In the genomic region with DNA sequence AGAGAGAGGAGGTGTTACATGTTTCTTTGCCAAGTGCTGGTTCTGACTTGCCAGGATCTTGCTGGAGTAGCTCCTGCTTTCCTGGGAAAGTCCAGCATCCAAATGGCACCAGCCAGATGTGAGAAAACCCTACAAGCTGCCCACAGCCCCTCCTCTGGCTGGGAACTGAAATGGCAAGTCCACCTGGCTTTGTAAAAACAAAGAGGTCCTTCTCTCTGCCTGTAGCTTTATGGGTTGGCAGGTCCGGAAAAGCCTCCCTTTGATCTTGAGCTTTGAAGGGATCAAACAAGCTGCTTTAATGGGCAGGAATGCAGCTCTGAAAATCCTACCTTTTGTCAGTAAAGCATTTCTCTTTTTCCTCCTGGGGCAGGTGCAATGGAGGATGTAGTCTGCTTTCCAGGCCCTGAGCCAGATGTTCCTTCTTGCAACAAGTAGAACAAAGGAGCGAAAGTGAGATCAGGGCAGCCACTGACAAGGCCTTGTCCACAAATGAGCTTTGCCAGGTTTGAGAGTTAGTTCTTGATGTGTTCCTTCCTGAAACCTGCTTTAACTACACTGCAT, we compare ENCODE assay signal across 1 cellular context.
TF ChIP-seq lines count a peak whose summit lies in the region.

No MANE protein-coding gene starts in this region.

TF ChIP-seq in HepG2, 621 proteins besides CTCF, POLR2A, EP300 and RAD21 (continued from another document and continues in another):
- TF ChIP-seq, protein P1, sequence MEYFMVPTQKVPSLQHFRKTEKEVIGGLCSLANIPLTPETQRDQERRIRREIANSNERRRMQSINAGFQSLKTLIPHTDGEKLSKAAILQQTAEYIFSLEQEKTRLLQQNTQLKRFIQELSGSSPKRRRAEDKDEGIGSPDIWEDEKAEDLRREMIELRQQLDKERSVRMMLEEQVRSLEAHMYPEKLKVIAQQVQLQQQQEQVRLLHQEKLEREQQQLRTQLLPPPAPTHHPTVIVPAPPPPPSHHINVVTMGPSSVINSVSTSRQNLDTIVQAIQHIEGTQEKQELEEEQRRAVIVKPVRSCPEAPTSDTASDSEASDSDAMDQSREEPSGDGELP (IDR thresholded peaks at IDR 0.05; ENCODE audit: borderline replicate concordance, low read depth), result peak; percentile 24; the same call in 1 of the 2 replicates
- TF ChIP-seq STAG1 (CRISPR knock-in tag; IDR thresholded peaks at IDR 0.05), result peak; percentile 32
- no peak for TF ChIP-seq ZSCAN21 (CRISPR knock-in tag; IDR thresholded peaks at IDR 0.05; ENCODE audit: borderline replicate concordance)
- TF ChIP-seq, protein P2, sequence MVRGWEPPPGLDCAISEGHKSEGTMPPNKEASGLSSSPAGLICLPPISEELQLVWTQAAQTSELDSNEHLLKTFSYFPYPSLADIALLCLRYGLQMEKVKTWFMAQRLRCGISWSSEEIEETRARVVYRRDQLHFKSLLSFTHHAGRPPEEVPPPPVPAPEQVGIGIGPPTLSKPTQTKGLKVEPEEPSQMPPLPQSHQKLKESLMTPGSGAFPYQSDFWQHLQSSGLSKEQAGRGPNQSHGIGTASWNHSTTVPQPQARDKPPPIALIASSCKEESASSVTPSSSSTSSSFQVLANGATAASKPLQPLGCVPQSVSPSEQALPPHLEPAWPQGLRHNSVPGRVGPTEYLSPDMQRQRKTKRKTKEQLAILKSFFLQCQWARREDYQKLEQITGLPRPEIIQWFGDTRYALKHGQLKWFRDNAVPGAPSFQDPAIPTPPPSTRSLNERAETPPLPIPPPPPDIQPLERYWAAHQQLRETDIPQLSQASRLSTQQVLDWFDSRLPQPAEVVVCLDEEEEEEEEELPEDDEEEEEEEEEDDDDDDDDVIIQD (CRISPR knock-in tag; IDR thresholded peaks at IDR 0.05; ENCODE audit: low read depth), result no peak
- no peak for TF ChIP-seq SKIL (CRISPR knock-in tag; IDR thresholded peaks at IDR 0.05; ENCODE audit: borderline replicate concordance)
- TF ChIP-seq, protein P3, sequence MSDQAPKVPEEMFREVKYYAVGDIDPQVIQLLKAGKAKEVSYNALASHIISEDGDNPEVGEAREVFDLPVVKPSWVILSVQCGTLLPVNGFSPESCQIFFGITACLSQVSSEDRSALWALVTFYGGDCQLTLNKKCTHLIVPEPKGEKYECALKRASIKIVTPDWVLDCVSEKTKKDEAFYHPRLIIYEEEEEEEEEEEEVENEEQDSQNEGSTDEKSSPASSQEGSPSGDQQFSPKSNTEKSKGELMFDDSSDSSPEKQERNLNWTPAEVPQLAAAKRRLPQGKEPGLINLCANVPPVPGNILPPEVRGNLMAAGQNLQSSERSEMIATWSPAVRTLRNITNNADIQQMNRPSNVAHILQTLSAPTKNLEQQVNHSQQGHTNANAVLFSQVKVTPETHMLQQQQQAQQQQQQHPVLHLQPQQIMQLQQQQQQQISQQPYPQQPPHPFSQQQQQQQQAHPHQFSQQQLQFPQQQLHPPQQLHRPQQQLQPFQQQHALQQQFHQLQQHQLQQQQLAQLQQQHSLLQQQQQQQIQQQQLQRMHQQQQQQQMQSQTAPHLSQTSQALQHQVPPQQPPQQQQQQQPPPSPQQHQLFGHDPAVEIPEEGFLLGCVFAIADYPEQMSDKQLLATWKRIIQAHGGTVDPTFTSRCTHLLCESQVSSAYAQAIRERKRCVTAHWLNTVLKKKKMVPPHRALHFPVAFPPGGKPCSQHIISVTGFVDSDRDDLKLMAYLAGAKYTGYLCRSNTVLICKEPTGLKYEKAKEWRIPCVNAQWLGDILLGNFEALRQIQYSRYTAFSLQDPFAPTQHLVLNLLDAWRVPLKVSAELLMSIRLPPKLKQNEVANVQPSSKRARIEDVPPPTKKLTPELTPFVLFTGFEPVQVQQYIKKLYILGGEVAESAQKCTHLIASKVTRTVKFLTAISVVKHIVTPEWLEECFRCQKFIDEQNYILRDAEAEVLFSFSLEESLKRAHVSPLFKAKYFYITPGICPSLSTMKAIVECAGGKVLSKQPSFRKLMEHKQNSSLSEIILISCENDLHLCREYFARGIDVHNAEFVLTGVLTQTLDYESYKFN (CRISPR knock-in tag; conservative IDR thresholded peaks at IDR 0.05), result peak; percentile 55; the same call in 1 of the 2 replicates
- no peak for TF ChIP-seq BORCS8-MEF2B (CRISPR knock-in tag; IDR thresholded peaks at IDR 0.05)
- TF ChIP-seq ZNF382 (CRISPR knock-in tag; IDR thresholded peaks at IDR 0.05; ENCODE audit: borderline replicate concordance), result no peak
- TF ChIP-seq ZNF33A (CRISPR knock-in tag; IDR thresholded peaks at IDR 0.05; ENCODE audit: borderline replicate concordance), result no peak
- peak; percentile 83 for TF ChIP-seq NCOA2 (CRISPR knock-in tag; IDR thresholded peaks at IDR 0.05)
- TF ChIP-seq, protein P4, sequence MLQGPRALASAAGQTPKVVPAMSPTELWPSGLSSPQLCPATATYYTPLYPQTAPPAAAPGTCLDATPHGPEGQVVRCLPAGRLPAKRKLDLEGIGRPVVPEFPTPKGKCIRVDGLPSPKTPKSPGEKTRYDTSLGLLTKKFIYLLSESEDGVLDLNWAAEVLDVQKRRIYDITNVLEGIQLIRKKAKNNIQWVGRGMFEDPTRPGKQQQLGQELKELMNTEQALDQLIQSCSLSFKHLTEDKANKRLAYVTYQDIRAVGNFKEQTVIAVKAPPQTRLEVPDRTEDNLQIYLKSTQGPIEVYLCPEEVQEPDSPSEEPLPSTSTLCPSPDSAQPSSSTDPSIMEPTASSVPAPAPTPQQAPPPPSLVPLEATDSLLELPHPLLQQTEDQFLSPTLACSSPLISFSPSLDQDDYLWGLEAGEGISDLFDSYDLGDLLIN (CRISPR knock-in tag; IDR thresholded peaks at IDR 0.05; ENCODE audit: borderline replicate concordance), result no peak
- no peak for TF ChIP-seq ZNF550 (CRISPR knock-in tag; IDR thresholded peaks at IDR 0.05; ENCODE audit: borderline replicate concordance)
- TF ChIP-seq TIGD3 (CRISPR knock-in tag; IDR thresholded peaks at IDR 0.05; ENCODE audit: borderline replicate concordance), result no peak
- TF ChIP-seq DPF2 (CRISPR knock-in tag; IDR thresholded peaks at IDR 0.05; ENCODE audit: borderline replicate concordance, low read depth), result no peak
- TF ChIP-seq SNAPC2 (CRISPR knock-in tag; IDR thresholded peaks at IDR 0.05), result no peak
- TF ChIP-seq, protein P5, sequence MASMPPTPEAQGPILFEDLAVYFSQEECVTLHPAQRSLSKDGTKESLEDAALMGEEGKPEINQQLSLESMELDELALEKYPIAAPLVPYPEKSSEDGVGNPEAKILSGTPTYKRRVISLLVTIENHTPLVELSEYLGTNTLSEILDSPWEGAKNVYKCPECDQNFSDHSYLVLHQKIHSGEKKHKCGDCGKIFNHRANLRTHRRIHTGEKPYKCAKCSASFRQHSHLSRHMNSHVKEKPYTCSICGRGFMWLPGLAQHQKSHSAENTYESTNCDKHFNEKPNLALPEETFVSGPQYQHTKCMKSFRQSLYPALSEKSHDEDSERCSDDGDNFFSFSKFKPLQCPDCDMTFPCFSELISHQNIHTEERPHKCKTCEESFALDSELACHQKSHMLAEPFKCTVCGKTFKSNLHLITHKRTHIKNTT (CRISPR knock-in tag; IDR thresholded peaks at IDR 0.05), result no peak
- TF ChIP-seq SNAPC4 (CRISPR knock-in tag; IDR thresholded peaks at IDR 0.05), result no peak
- TF ChIP-seq KDM1A (CRISPR knock-in tag; IDR thresholded peaks at IDR 0.05), result no peak
- TF ChIP-seq, protein P6, sequence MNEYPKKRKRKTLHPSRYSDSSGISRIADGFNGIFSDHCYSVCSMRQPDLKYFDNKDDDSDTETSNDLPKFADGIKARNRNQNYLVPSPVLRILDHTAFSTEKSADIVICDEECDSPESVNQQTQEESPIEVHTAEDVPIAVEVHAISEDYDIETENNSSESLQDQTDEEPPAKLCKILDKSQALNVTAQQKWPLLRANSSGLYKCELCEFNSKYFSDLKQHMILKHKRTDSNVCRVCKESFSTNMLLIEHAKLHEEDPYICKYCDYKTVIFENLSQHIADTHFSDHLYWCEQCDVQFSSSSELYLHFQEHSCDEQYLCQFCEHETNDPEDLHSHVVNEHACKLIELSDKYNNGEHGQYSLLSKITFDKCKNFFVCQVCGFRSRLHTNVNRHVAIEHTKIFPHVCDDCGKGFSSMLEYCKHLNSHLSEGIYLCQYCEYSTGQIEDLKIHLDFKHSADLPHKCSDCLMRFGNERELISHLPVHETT (CRISPR knock-in tag; conservative IDR thresholded peaks at IDR 0.05), result no peak
- no peak for TF ChIP-seq ZNF570 (CRISPR knock-in tag; IDR thresholded peaks at IDR 0.05; ENCODE audit: borderline replicate concordance)
- TF ChIP-seq, protein P7, sequence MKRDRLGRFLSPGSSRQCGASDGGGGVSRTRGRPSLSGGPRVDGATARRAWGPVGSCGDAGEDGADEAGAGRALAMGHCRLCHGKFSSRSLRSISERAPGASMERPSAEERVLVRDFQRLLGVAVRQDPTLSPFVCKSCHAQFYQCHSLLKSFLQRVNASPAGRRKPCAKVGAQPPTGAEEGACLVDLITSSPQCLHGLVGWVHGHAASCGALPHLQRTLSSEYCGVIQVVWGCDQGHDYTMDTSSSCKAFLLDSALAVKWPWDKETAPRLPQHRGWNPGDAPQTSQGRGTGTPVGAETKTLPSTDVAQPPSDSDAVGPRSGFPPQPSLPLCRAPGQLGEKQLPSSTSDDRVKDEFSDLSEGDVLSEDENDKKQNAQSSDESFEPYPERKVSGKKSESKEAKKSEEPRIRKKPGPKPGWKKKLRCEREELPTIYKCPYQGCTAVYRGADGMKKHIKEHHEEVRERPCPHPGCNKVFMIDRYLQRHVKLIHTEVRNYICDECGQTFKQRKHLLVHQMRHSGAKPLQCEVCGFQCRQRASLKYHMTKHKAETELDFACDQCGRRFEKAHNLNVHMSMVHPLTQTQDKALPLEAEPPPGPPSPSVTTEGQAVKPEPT (CRISPR knock-in tag; IDR thresholded peaks at IDR 0.05; ENCODE audit: low read depth), result no peak
- TF ChIP-seq PHF8 (CRISPR knock-in tag; IDR thresholded peaks at IDR 0.05), result no peak
